In genomic region chr6:33454009-33454946, GRCh38 we compare ENCODE assay signal across 1 cellular context.
A peak's percentile ranks its signal among the peaks of the same experiment; 100 is the strongest.
TF ChIP-seq lines count a peak whose summit lies in the region.

TSS of gene ZBTB9 (plus strand) at chr6:33454576. CDS start at chr6:33455101, 525 bp downstream.

TF ChIP-seq in WTC11, 78 proteins besides CTCF, POLR2A, EP300 and RAD21 (continued from another document):
- TF ChIP-seq FOXP4 (CRISPR knock-in tag; IDR thresholded peaks at IDR 0.05) (peak; percentile 51; the same call in 1 of the 2 replicates), NR1H2 (CRISPR knock-in tag; IDR thresholded peaks at IDR 0.05) (no peak), FOXK1 (CRISPR knock-in tag; IDR thresholded peaks at IDR 0.05) (peak; percentile 92), TEAD1 (CRISPR knock-in tag; IDR thresholded peaks at IDR 0.05) (peak; percentile 58; the same call in 1 of the 2 replicates), AFF4 (CRISPR knock-in tag; IDR thresholded peaks at IDR 0.05; ENCODE audit: borderline replicate concordance) (no peak), ZNF512 (CRISPR knock-in tag; IDR thresholded peaks at IDR 0.05; ENCODE audit: borderline replicate concordance) (no peak), NR3C1 (CRISPR knock-in tag; conservative IDR thresholded peaks at IDR 0.05; ENCODE audit: low read depth) (no peak), ZNF396 (CRISPR knock-in tag; IDR thresholded peaks at IDR 0.05; ENCODE audit: borderline replicate concordance) (no peak), SP1 (CRISPR knock-in tag; conservative IDR thresholded peaks at IDR 0.05) (peak; percentile 97), GRHL2 (CRISPR knock-in tag; IDR thresholded peaks at IDR 0.05; ENCODE audit: insufficient replicate concordance, severe bottlenecking) (no peak), ZNF263 (CRISPR knock-in tag; IDR thresholded peaks at IDR 0.05; ENCODE audit: low read depth) (0 out of 2 replicates have a peak, but pooled peaks have one; percentile 39), USF2 (CRISPR knock-in tag; IDR thresholded peaks at IDR 0.05) (no peak), CREM (CRISPR knock-in tag; IDR thresholded peaks at IDR 0.05) (peak; percentile 84; the same call in 1 of the 2 replicates), MYBL2 (CRISPR knock-in tag; IDR thresholded peaks at IDR 0.05) (peak; percentile 62; the same call in 1 of the 2 replicates), ERG (CRISPR knock-in tag; IDR thresholded peaks at IDR 0.05) (peak; percentile 84), NFE2L1 (CRISPR knock-in tag; IDR thresholded peaks at IDR 0.05) (no peak; the same call in 1 of the 2 replicates), SOX15 (CRISPR knock-in tag; IDR thresholded peaks at IDR 0.05) (no peak), FOXJ3 (CRISPR knock-in tag; IDR thresholded peaks at IDR 0.05; ENCODE audit: borderline replicate concordance) (0 out of 2 replicates have a peak, but pooled peaks have one; percentile 46), NFYB (CRISPR knock-in tag; conservative IDR thresholded peaks at IDR 0.05; ENCODE audit: low read depth) (peak; percentile 87), CREB1 (CRISPR knock-in tag; IDR thresholded peaks at IDR 0.05) (peak; percentile 85; the same call in 1 of the 2 replicates), ZNF121 (CRISPR knock-in tag; IDR thresholded peaks at IDR 0.05) (no peak; the same call in none of the 2 replicates), STAT6 (CRISPR knock-in tag; conservative IDR thresholded peaks at IDR 0.05; ENCODE audit: low read depth) (no peak), HMGXB4 (CRISPR knock-in tag; IDR thresholded peaks at IDR 0.05) (peak; percentile 70), HMGA2 (CRISPR knock-in tag; IDR thresholded peaks at IDR 0.05) (no peak)
- TF ChIP-seq, protein P1, sequence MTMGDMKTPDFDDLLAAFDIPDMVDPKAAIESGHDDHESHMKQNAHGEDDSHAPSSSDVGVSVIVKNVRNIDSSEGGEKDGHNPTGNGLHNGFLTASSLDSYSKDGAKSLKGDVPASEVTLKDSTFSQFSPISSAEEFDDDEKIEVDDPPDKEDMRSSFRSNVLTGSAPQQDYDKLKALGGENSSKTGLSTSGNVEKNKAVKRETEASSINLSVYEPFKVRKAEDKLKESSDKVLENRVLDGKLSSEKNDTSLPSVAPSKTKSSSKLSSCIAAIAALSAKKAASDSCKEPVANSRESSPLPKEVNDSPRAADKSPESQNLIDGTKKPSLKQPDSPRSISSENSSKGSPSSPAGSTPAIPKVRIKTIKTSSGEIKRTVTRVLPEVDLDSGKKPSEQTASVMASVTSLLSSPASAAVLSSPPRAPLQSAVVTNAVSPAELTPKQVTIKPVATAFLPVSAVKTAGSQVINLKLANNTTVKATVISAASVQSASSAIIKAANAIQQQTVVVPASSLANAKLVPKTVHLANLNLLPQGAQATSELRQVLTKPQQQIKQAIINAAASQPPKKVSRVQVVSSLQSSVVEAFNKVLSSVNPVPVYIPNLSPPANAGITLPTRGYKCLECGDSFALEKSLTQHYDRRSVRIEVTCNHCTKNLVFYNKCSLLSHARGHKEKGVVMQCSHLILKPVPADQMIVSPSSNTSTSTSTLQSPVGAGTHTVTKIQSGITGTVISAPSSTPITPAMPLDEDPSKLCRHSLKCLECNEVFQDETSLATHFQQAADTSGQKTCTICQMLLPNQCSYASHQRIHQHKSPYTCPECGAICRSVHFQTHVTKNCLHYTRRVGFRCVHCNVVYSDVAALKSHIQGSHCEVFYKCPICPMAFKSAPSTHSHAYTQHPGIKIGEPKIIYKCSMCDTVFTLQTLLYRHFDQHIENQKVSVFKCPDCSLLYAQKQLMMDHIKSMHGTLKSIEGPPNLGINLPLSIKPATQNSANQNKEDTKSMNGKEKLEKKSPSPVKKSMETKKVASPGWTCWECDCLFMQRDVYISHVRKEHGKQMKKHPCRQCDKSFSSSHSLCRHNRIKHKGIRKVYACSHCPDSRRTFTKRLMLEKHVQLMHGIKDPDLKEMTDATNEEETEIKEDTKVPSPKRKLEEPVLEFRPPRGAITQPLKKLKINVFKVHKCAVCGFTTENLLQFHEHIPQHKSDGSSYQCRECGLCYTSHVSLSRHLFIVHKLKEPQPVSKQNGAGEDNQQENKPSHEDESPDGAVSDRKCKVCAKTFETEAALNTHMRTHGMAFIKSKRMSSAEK (CRISPR knock-in tag; IDR thresholded peaks at IDR 0.05; ENCODE audit: borderline replicate concordance) = 0 out of 2 replicates have a peak, but pooled peaks have one; percentile 13
- TF ChIP-seq, protein P2, sequence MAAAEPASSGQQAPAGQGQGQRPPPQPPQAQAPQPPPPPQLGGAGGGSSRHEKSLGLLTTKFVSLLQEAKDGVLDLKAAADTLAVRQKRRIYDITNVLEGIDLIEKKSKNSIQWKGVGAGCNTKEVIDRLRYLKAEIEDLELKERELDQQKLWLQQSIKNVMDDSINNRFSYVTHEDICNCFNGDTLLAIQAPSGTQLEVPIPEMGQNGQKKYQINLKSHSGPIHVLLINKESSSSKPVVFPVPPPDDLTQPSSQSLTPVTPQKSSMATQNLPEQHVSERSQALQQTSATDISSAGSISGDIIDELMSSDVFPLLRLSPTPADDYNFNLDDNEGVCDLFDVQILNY (CRISPR knock-in tag; IDR thresholded peaks at IDR 0.05) = no peak; the same call in 1 of the 2 replicates
- TF ChIP-seq, protein P3, sequence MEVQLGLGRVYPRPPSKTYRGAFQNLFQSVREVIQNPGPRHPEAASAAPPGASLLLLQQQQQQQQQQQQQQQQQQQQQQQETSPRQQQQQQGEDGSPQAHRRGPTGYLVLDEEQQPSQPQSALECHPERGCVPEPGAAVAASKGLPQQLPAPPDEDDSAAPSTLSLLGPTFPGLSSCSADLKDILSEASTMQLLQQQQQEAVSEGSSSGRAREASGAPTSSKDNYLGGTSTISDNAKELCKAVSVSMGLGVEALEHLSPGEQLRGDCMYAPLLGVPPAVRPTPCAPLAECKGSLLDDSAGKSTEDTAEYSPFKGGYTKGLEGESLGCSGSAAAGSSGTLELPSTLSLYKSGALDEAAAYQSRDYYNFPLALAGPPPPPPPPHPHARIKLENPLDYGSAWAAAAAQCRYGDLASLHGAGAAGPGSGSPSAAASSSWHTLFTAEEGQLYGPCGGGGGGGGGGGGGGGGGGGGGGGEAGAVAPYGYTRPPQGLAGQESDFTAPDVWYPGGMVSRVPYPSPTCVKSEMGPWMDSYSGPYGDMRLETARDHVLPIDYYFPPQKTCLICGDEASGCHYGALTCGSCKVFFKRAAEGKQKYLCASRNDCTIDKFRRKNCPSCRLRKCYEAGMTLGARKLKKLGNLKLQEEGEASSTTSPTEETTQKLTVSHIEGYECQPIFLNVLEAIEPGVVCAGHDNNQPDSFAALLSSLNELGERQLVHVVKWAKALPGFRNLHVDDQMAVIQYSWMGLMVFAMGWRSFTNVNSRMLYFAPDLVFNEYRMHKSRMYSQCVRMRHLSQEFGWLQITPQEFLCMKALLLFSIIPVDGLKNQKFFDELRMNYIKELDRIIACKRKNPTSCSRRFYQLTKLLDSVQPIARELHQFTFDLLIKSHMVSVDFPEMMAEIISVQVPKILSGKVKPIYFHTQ (CRISPR knock-in tag; IDR thresholded peaks at IDR 0.05) = peak; percentile 80; the same call in 1 of the 2 replicates
